Comparison of ENCODE assay signal across 20 cellular contexts in the genomic region with DNA sequence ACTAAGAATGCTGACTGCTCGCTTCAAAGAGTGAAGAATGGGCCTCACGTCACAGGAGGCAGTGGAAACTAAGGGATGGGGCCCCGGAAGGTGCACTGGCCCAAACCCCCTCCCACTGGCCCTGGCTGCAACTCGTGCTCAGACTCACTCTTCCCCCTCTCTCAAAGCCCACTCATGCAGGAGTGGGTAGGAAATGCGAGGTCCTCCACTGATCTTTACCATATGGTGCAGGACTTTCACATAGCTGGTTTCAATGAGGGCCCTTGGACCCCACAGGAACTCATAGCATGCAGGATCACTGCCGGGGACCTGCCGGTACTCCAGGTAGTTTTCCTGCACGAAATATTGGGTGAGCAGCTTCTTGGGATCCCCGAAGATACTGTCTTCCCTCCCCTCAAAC. TPM values are rescaled to one million over a fixed set of nuclear protein-coding genes. Genes with fewer than 3 reads are reported as not detected.
"Had no signal": no experiment of that assay in that cellular context is flagged by ENCODE, and none has a peak within 500 bp of the region (broad histone marks: within the 10 kb centered on the region; RNA-seq: fewer than 3 reads in every experiment).

No MANE protein-coding gene starts in this region.

RNA-seq across cellular contexts. Expression of gene MAGEA6, which starts 2.9 kb away (rescaled TPM):
- total RNA-seq: activated CD4-positive, alpha-beta memory T cell treated with anti-CD3 and anti-CD28 coated beads for 36 hours; activated CD4-positive, alpha-beta T cell treated with anti-CD3 and anti-CD28 coated beads for 36 hours; activated CD8-positive, alpha-beta memory T cell treated with anti-CD3 and anti-CD28 coated beads for 36 hours; activated CD8-positive, alpha-beta T cell treated with anti-CD3 and anti-CD28 coated beads for 36 hours; activated naive CD4-positive, alpha-beta T cell treated with anti-CD3 and anti-CD28 coated beads for 36 hours; activated naive CD4-positive, alpha-beta T cell treated with anti-CD3 and anti-CD28 coated beads, Interleukin-2, amount 50 U/mL, for 72 hours; activated naive CD8-positive, alpha-beta T cell treated with anti-CD3 and anti-CD28 coated beads for 36 hours; activated T-cell treated with anti-CD3 and anti-CD28 coated beads, Interleukin-2, amount 50 U/mL, for 4 hours; activated T-cell treated with anti-CD3 and anti-CD28 coated beads, Interleukin-2, amount 50 U/mL, for 72 hours; activated T-helper 1 cell treated with anti-CD3 and anti-CD28 coated beads, Interleukin-12 subunit alpha, Interleukin-12 subunit beta, Interleukin-2, Interleukin-4 antibody, amounts not matched to agents 30 ng/mL and 10 ng/mL and 1 ng/mL, durations not matched to agents 14 hours and 24 hours and 36 hours; activated T-helper 17 cell treated with anti-CD3 and anti-CD28 coated beads, Interleukin-2, amount 50 U/mL, for 72 hours; aorta; body of pancreas; breast epithelium; cardiac septum; T-helper 1 cell treated with Interleukin-12 subunit alpha and Interleukin-12 subunit beta and Interleukin-4 antibody, amounts not matched to agents 30 ng/mL and 1 ng/mL, for 36 hours; T-helper 17 cell; T-helper 2 cell treated with Interferon-gamma antibody and Interleukin-4, amounts not matched to agents 100 ng/mL and 5 ng/mL, for 36 hours had no signal
- polyA plus RNA-seq: adrenal gland, aorta had no signal

RNA-seq across cellular contexts. Expression of gene CSAG3, which starts 7.5 kb away (rescaled TPM):
- total RNA-seq: activated CD8-positive, alpha-beta memory T cell treated with anti-CD3 and anti-CD28 coated beads for 36 hours; activated CD8-positive, alpha-beta T cell treated with anti-CD3 and anti-CD28 coated beads for 36 hours; activated naive CD4-positive, alpha-beta T cell treated with anti-CD3 and anti-CD28 coated beads, Interleukin-2, amount 50 U/mL, for 72 hours; activated naive CD8-positive, alpha-beta T cell treated with anti-CD3 and anti-CD28 coated beads for 36 hours; activated T-cell treated with anti-CD3 and anti-CD28 coated beads, Interleukin-2, amount 50 U/mL, for 4 hours; adrenal gland; aorta; body of pancreas; breast epithelium; cardiac septum; T-cell; T-helper 17 cell; T-helper 2 cell treated with Interferon-gamma antibody and Interleukin-4, amounts not matched to agents 100 ng/mL and 5 ng/mL, for 36 hours had no signal
- polyA plus RNA-seq: adrenal gland, aorta had no signal

RNA-seq across cellular contexts. Expression of gene MAGEA2, which starts 12.9 kb away (rescaled TPM):
- total RNA-seq: activated CD4-positive, alpha-beta memory T cell treated with anti-CD3 and anti-CD28 coated beads for 36 hours; activated CD4-positive, alpha-beta T cell treated with anti-CD3 and anti-CD28 coated beads for 36 hours; activated CD8-positive, alpha-beta memory T cell treated with anti-CD3 and anti-CD28 coated beads for 36 hours; activated CD8-positive, alpha-beta T cell treated with anti-CD3 and anti-CD28 coated beads for 36 hours; activated naive CD4-positive, alpha-beta T cell treated with anti-CD3 and anti-CD28 coated beads for 36 hours; activated naive CD4-positive, alpha-beta T cell treated with anti-CD3 and anti-CD28 coated beads, Interleukin-2, amount 50 U/mL, for 72 hours; activated naive CD8-positive, alpha-beta T cell treated with anti-CD3 and anti-CD28 coated beads for 36 hours; activated T-cell treated with anti-CD3 and anti-CD28 coated beads, Interleukin-2, amount 50 U/mL, for 4 hours; activated T-cell treated with anti-CD3 and anti-CD28 coated beads, Interleukin-2, amount 50 U/mL, for 72 hours; activated T-helper 1 cell treated with anti-CD3 and anti-CD28 coated beads, Interleukin-12 subunit alpha, Interleukin-12 subunit beta, Interleukin-2, Interleukin-4 antibody, amounts not matched to agents 30 ng/mL and 10 ng/mL and 1 ng/mL, durations not matched to agents 14 hours and 24 hours and 36 hours; activated T-helper 17 cell treated with anti-CD3 and anti-CD28 coated beads, Interleukin-2, amount 50 U/mL, for 72 hours; adrenal gland; aorta; body of pancreas; breast epithelium; cardiac septum; T-helper 1 cell treated with Interleukin-12 subunit alpha and Interleukin-12 subunit beta and Interleukin-4 antibody, amounts not matched to agents 30 ng/mL and 1 ng/mL, for 36 hours; T-helper 17 cell; T-helper 2 cell treated with Interferon-gamma antibody and Interleukin-4, amounts not matched to agents 100 ng/mL and 5 ng/mL, for 36 hours had no signal
- polyA plus RNA-seq: adrenal gland, aorta had no signal

RNA-seq across cellular contexts. Expression of gene MAGEA12, which starts 33.0 kb away (rescaled TPM):
- total RNA-seq: activated CD4-positive, alpha-beta memory T cell treated with anti-CD3 and anti-CD28 coated beads for 36 hours; activated CD4-positive, alpha-beta T cell treated with anti-CD3 and anti-CD28 coated beads for 36 hours; activated CD8-positive, alpha-beta memory T cell treated with anti-CD3 and anti-CD28 coated beads for 36 hours; activated CD8-positive, alpha-beta T cell treated with anti-CD3 and anti-CD28 coated beads for 36 hours; activated naive CD4-positive, alpha-beta T cell treated with anti-CD3 and anti-CD28 coated beads for 36 hours; activated naive CD4-positive, alpha-beta T cell treated with anti-CD3 and anti-CD28 coated beads, Interleukin-2, amount 50 U/mL, for 72 hours; activated naive CD8-positive, alpha-beta T cell treated with anti-CD3 and anti-CD28 coated beads for 36 hours; activated T-cell treated with anti-CD3 and anti-CD28 coated beads, Interleukin-2, amount 50 U/mL, for 4 hours; activated T-cell treated with anti-CD3 and anti-CD28 coated beads, Interleukin-2, amount 50 U/mL, for 72 hours; activated T-helper 1 cell treated with anti-CD3 and anti-CD28 coated beads, Interleukin-12 subunit alpha, Interleukin-12 subunit beta, Interleukin-2, Interleukin-4 antibody, amounts not matched to agents 30 ng/mL and 10 ng/mL and 1 ng/mL, durations not matched to agents 14 hours and 24 hours and 36 hours; activated T-helper 17 cell treated with anti-CD3 and anti-CD28 coated beads, Interleukin-2, amount 50 U/mL, for 72 hours; adrenal gland; aorta; body of pancreas; breast epithelium; cardiac septum; T-helper 1 cell treated with Interleukin-12 subunit alpha and Interleukin-12 subunit beta and Interleukin-4 antibody, amounts not matched to agents 30 ng/mL and 1 ng/mL, for 36 hours; T-helper 17 cell; T-helper 2 cell treated with Interferon-gamma antibody and Interleukin-4, amounts not matched to agents 100 ng/mL and 5 ng/mL, for 36 hours had no signal
- polyA plus RNA-seq: adrenal gland, aorta had no signal

RNA-seq across cellular contexts. Expression of gene CSAG1, which starts 33.0 kb away (rescaled TPM):
- total RNA-seq: activated CD4-positive, alpha-beta memory T cell treated with anti-CD3 and anti-CD28 coated beads for 36 hours; activated CD4-positive, alpha-beta T cell treated with anti-CD3 and anti-CD28 coated beads for 36 hours; activated CD8-positive, alpha-beta memory T cell treated with anti-CD3 and anti-CD28 coated beads for 36 hours; activated CD8-positive, alpha-beta T cell treated with anti-CD3 and anti-CD28 coated beads for 36 hours; activated naive CD4-positive, alpha-beta T cell treated with anti-CD3 and anti-CD28 coated beads for 36 hours; activated naive CD4-positive, alpha-beta T cell treated with anti-CD3 and anti-CD28 coated beads, Interleukin-2, amount 50 U/mL, for 72 hours; activated naive CD8-positive, alpha-beta T cell treated with anti-CD3 and anti-CD28 coated beads for 36 hours; activated T-cell treated with anti-CD3 and anti-CD28 coated beads, Interleukin-2, amount 50 U/mL, for 4 hours; activated T-cell treated with anti-CD3 and anti-CD28 coated beads, Interleukin-2, amount 50 U/mL, for 72 hours; activated T-helper 1 cell treated with anti-CD3 and anti-CD28 coated beads, Interleukin-12 subunit alpha, Interleukin-12 subunit beta, Interleukin-2, Interleukin-4 antibody, amounts not matched to agents 30 ng/mL and 10 ng/mL and 1 ng/mL, durations not matched to agents 14 hours and 24 hours and 36 hours; activated T-helper 17 cell treated with anti-CD3 and anti-CD28 coated beads, Interleukin-2, amount 50 U/mL, for 72 hours; adrenal gland; aorta; body of pancreas; breast epithelium; cardiac septum; T-cell; T-helper 1 cell treated with Interleukin-12 subunit alpha and Interleukin-12 subunit beta and Interleukin-4 antibody, amounts not matched to agents 30 ng/mL and 1 ng/mL, for 36 hours; T-helper 17 cell; T-helper 2 cell treated with Interferon-gamma antibody and Interleukin-4, amounts not matched to agents 100 ng/mL and 5 ng/mL, for 36 hours had no signal
- polyA plus RNA-seq: adrenal gland, aorta had no signal
